ENCODE assay signal across 15 cellular contexts in the genomic region with DNA sequence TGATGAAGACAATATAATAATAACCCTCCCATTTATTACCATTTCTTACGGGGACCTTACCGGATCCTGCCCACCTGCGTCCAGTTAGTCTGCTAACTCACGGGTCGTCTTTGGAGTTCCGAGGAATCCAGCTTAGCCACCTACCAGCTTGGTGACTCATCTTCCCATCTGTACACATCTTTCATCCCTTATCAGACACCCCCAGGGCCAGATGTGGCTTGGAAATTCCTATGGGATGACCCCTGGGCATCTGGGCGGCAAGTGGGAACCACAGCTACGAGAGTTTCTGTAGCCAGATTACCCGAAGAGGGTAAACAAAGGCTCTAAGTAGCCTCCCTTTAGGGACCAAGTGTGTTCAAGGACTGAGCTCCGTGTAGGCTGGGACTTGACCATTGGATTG.
"Had no signal": no experiment of that assay in that cellular context is flagged by ENCODE, and none has a peak within 500 bp of the region (broad histone marks: within the 10 kb centered on the region; RNA-seq: fewer than 3 reads in every experiment).

No MANE protein-coding gene starts in this region.

- H3K9ac ChIP-seq: parathyroid adenoma had no signal

- H3K9me3 ChIP-seq: uterus had no signal

- H3K79me2 ChIP-seq: parathyroid adenoma had no signal

- H3K36me3 ChIP-seq: uterus had no signal

- H3K4me1 ChIP-seq: parathyroid adenoma, uterus had no signal

- DNase-seq: activated B cell treated with CpG ODN at 0.5 μM for 24 hours; activated CD4-positive, alpha-beta T cell treated with anti-CD3 and anti-CD28 coated beads for 48 hours; activated CD8-positive, alpha-beta memory T cell treated with anti-CD3 and anti-CD28 coated beads, Interleukin-2, amount 50 U/mL, for 4 hours; activated CD8-positive, alpha-beta T cell treated with anti-CD3 and anti-CD28 coated beads, Interleukin-2, amount 10 ng/mL, durations not matched to agents 7 days and 5 days; activated gamma-delta T cell; activated naive CD8-positive, alpha-beta T cell treated with anti-CD3 and anti-CD28 coated beads for 36 hours; activated T-cell treated with anti-CD3 and anti-CD28 coated beads, Interleukin-2, amount 50 U/mL, for 48 hours; anterior cingulate cortex; cerebellar nuclear complex; naive B cell; stimulated activated CD4-positive, alpha-beta T cell treated with anti-CD3 and anti-CD28 coated beads, Interleukin-12 subunit alpha, Interleukin-12 subunit beta, amount 100 ng/mL, for 4 hours; uterus had no signal

- H3K27ac ChIP-seq: parathyroid adenoma, uterus had no signal

- H3K27me3 ChIP-seq: uterus had no signal

- ATAC-seq: activated CD8-positive, alpha-beta T cell treated with anti-CD3 and anti-CD28 coated beads, Interleukin-2, amount 10 ng/mL, durations not matched to agents 7 days and 5 days; left lobe of liver; stimulated activated effector memory CD8-positive, alpha-beta T cell treated with anti-CD3 and anti-CD28 coated beads, Interleukin-12 subunit alpha, Interleukin-12 subunit beta, amount 100 ng/mL, for 72 hours had no signal

- H3K4me3 ChIP-seq: uterus had no signal

- H2AFZ ChIP-seq: parathyroid adenoma had no signal
